Comparison of ENCODE assay signal across 17 cellular contexts in genomic region chr4:80419946-80420345, GRCh38.
"Had no signal": no experiment of that assay in that cellular context is flagged by ENCODE, and none has a peak within 500 bp of the region (broad histone marks: within the 10 kb centered on the region; RNA-seq: fewer than 3 reads in every experiment).

No MANE protein-coding gene starts in this region.

- H3K9me3 ChIP-seq: pancreas, sigmoid colon, transverse colon, vagina had no signal

- H3K27ac ChIP-seq: pancreas, sigmoid colon, transverse colon, vagina had no signal

- ATAC-seq: activated T-helper 17 cell treated with anti-CD3 and anti-CD28 coated beads, Interleukin-2, amount 50 U/mL, for 72 hours; naive thymus-derived CD8-positive, alpha-beta T cell; pancreas; stimulated activated memory B cell treated with anti-CD40 and anti-IgM and Interleukin-4, amounts not matched to agents 10 μg/mL and 1 μg/mL and 100 μg/mL, for 72 hours had no signal

- DNase-seq: activated CD4-positive, alpha-beta T cell treated with anti-CD3 and anti-CD28 coated beads for 1 hour; activated CD4-positive, alpha-beta T cell treated with anti-CD3 and anti-CD28 coated beads, Interleukin-2, amount 50 U/mL, for 4 hours; activated naive CD4-positive, alpha-beta T cell treated with Interleukin-2 at 50 U/mL for 16 hours; anterior cingulate cortex; effector memory CD4-positive, alpha-beta T cell; foreskin fibroblast; glutamatergic neuron; hypothalamus; kidney; mesenchymal stem cell; naive thymus-derived CD8-positive, alpha-beta T cell; pancreas; sigmoid colon; transverse colon had no signal

- H3K4me3 ChIP-seq: pancreas, sigmoid colon, transverse colon, vagina had no signal

- H3K36me3 ChIP-seq: pancreas, sigmoid colon, transverse colon, vagina had no signal

- H3K27me3 ChIP-seq: pancreas, sigmoid colon, transverse colon, vagina had no signal

- H3K4me1 ChIP-seq: pancreas, sigmoid colon, transverse colon, vagina had no signal
